9 cellular contexts compared by ENCODE assay signal in genomic region chr2:237486819-237487448, GRCh38. TPM values are rescaled to one million over a fixed set of nuclear protein-coding genes. Genes with fewer than 3 reads are reported as not detected.
DNase-seq lines count a peak whose midpoint lies in the region; ATAC-seq, FAIRE-seq and TF ChIP-seq lines count a peak whose summit lies in the region.
"Had no signal": no experiment of that assay in that cellular context is flagged by ENCODE, and none has a peak within 500 bp of the region (broad histone marks: within the 10 kb centered on the region; RNA-seq: fewer than 3 reads in every experiment).

Gene MLPH, plus strand, starts transcription at chr2:237487251. Its CDS starts 6,176 bp downstream, at chr2:237493427.

- H3K27me3 Mint-ChIP-seq in HFFc6 (ENCODE audit: insufficient read depth): no peaks in the 10 kb centered on the region; the same call in 1 of the 2 replicates

- H3K79me2 ChIP-seq in keratinocyte (ENCODE audit: control insufficient read depth, insufficient read depth, low read length): no peaks in the 10 kb centered on the region

- dilution Hi-C loops in keratinocyte (cut with MboI; ENCODE audit: extremely low pct_ligation_motif_present, low sequenced_read_pairs): no loop called here

- H3K9ac ChIP-seq in keratinocyte (ENCODE audit: control insufficient read depth, extremely low read depth, insufficient read depth, low read length) (no peak within 1 kb of the TSS), stomach smooth muscle (ENCODE audit: low read length in 2 of 2) (no peak within 1 kb of the TSS)

- in situ Hi-C loops in brain microvascular endothelial cell (cut with HindIII; ENCODE audit: low pct_ligation_motif_present, low sequenced_read_pairs): no loop called here

- peaks cover 35% of the 10 kb centered on the region for H3K36me3 Mint-ChIP-seq in HFFc6 (ENCODE audit: low read depth)
- H3K36me3 Mint-ChIP-seq: naive B cell had no signal

- H3K4me1 ChIP-seq in keratinocyte (ENCODE audit: control insufficient read depth, extremely low read depth, insufficient read depth, low read length) (peaks cover 31% of the 10 kb centered on the region), stomach smooth muscle (ENCODE audit: control insufficient read depth, insufficient read depth, low read length) (peaks cover 16% of the 10 kb centered on the region)

- H3K4me2 ChIP-seq in keratinocyte (ENCODE audit: control insufficient read depth, extremely low read depth, insufficient read depth, low read depth, low read length): peak within 1 kb of the TSS; percentile 73

- DNase-seq in HFFc6: no peak
- DNase-seq in brain microvascular endothelial cell: no peak
- DNase-seq in keratinocyte (ENCODE audit: low read depth, low spot score): no peak
- DNase-seq in activated CD4-positive, CD25-positive, alpha-beta regulatory T cell treated with anti-CD3 and anti-CD28 coated beads, Interleukin-2, amount 50 U/mL, for 72 hours: no peak
- DNase-seq in GM19238 (ENCODE audit: insufficient read length, low spot score): no peak
- DNase-seq in COR-L47 (lab: John Stamatoyannopoulos, UW): no peak
- DNase-seq: naive B cell had no signal

- peak within 1 kb of the TSS; percentile 41 for H3K27ac Mint-ChIP-seq in HFFc6

- H2AFZ ChIP-seq in keratinocyte (ENCODE audit: control insufficient read depth, low read length): peak within 1 kb of the TSS; percentile 64

- peak within 1 kb of the TSS; percentile 95 for H3K27ac ChIP-seq in brain microvascular endothelial cell
- H3K27ac ChIP-seq in keratinocyte (ENCODE audit: control insufficient read depth, insufficient read depth, low read length): no peak within 1 kb of the TSS
- no peak within 1 kb of the TSS for H3K27ac ChIP-seq in stomach smooth muscle (ENCODE audit: low read length)

- H3K36me3 ChIP-seq in brain microvascular endothelial cell (replicated peaks) (peaks cover 26% of the 10 kb centered on the region), keratinocyte (ENCODE audit: control insufficient read depth in 2 of 2, extremely low read depth in 1 of 2, insufficient read depth in 2 of 2, low read length in 2 of 2) (no peaks in the 10 kb centered on the region), stomach smooth muscle (ENCODE audit: control insufficient read depth in 2 of 2, insufficient read depth in 2 of 2, low read length in 2 of 2) (no peaks in the 10 kb centered on the region)

- H3K27me3 ChIP-seq in brain microvascular endothelial cell (replicated peaks) (no peaks in the 10 kb centered on the region), keratinocyte (ENCODE audit: control insufficient read depth, extremely low read depth, insufficient read depth, low read length) (peaks cover 31% of the 10 kb centered on the region), stomach smooth muscle (ENCODE audit: control insufficient read depth in 1 of 2, insufficient read depth in 2 of 2, low read length in 2 of 2) (peaks cover 17 to 30% of the 10 kb centered on the region in 2 donors)

- no peaks in the 10 kb centered on the region for H4K20me1 ChIP-seq in keratinocyte (ENCODE audit: control insufficient read depth, extremely low read depth, insufficient read depth, low read length)

- H3K9me1 ChIP-seq in keratinocyte (ENCODE audit: control insufficient read depth, extremely low read depth, insufficient read depth, low read length): no peaks in the 10 kb centered on the region

- H3K4me3 Mint-ChIP-seq in HFFc6: peak within 1 kb of the TSS; percentile 88
- H3K4me3 Mint-ChIP-seq: naive B cell had no signal

- H3K9me3 ChIP-seq in keratinocyte (ENCODE audit: control insufficient read depth, low read depth, low read length): peaks cover 6% of the 10 kb centered on the region
- peaks cover 4 to 12% of the 10 kb centered on the region in 2 donors for H3K9me3 ChIP-seq in stomach smooth muscle (ENCODE audit: control insufficient read depth in 2 of 2, low read length in 2 of 2)

- H3K9me3 Mint-ChIP-seq in HFFc6: peaks cover 24% of the 10 kb centered on the region

- peak within 1 kb of the TSS; percentile 97 for H3K4me3 ChIP-seq in brain microvascular endothelial cell (ENCODE audit: low read depth, low read length)
- H3K4me3 ChIP-seq in keratinocyte (ENCODE audit: control insufficient read depth in 2 of 3, extremely low read depth in 1 of 3, insufficient read depth in 2 of 3, low read depth in 1 of 3, low read length in 3 of 3): peak within 1 kb of the TSS; percentile 30 to 58 (median 52)
- peak within 1 kb of the TSS; percentile 47 to 73 for H3K4me3 ChIP-seq in stomach smooth muscle (ENCODE audit: low read length in 2 of 2)

- ATAC-seq in HG03378 (IDR thresholded peaks at IDR 0.05; ENCODE audit: unreplicated experiment): no peak

- peaks cover 70% of the 10 kb centered on the region for H3K4me1 Mint-ChIP-seq in HFFc6 (ENCODE audit: low read depth)

- no peak; the same call in 1 of the 2 replicates for TF ChIP-seq CTCF in HFFc6 (IDR thresholded peaks at IDR 0.05)
- no peak for TF ChIP-seq CTCF in brain microvascular endothelial cell (IDR thresholded peaks at IDR 0.05; ENCODE audit: low read depth, low read length, missing control alignments)
- no peak for TF ChIP-seq CTCF in keratinocyte (optimal IDR thresholded peaks at IDR 0.05 in 1 of 3, IDR thresholded peaks at IDR 0.05 in 1 of 3, conservative IDR thresholded peaks at IDR 0.05 in 1 of 3; ENCODE audit: extremely low read depth in 1 of 3, insufficient read depth in 2 of 3, low read length in 3 of 3)

- no peak for FAIRE-seq in keratinocyte (lab: Jason Lieb, UNC)

RNA-seq across cellular contexts. Expression of gene MLPH, which starts in this region (rescaled TPM):
- total RNA-seq in HFFc6 (2021; fragmentation: NEBNext Ultra II Directional; extraction: Animal tissue kit (Norgen Biotek cat#: 25700)): 10 to 100 TPM; 32.0 to 44.1 (median 41.0) TPM
- polyA plus RNA-seq in keratinocyte: 0.67 to 1.8 TPM (median 1.0 TPM) in 3 replicates
- polyA plus RNA-seq in keratinocyte (2011; ENCODE audit: low read depth): 3.4 TPM
- polyA plus RNA-seq in keratinocyte (2011; cell fraction: cytosol; rRNA removed): 0.67 and 0.70 TPM in 2 replicates
- 2.4 and 2.5 TPM in 2 replicates for polyA plus RNA-seq in keratinocyte (2011; cell fraction: nucleus; rRNA removed)
- 0.83 and 5.8 TPM in 2 replicates for polyA plus RNA-seq in keratinocyte (2012; ENCODE audit: low replicate concordance)
- polyA minus RNA-seq in keratinocyte: 1.9 to 3.7 TPM (median 3.0 TPM) in 3 replicates
- 3.5 TPM for polyA minus RNA-seq in keratinocyte (2011; cell fraction: cytosol; rRNA and poly(A)+ RNA removed)
- 1.3 and 1.6 TPM in 2 replicates for polyA minus RNA-seq in keratinocyte (2011; cell fraction: nucleus; rRNA and poly(A)+ RNA removed)
